Comparison of ENCODE assay signal across 8 cellular contexts in genomic region chr13:79423801-79424642, GRCh38. TPM values are rescaled to one million over a fixed set of nuclear protein-coding genes. Genes with fewer than 3 reads are reported as not detected.
DNase-seq lines count a peak whose midpoint lies in the region; ATAC-seq, FAIRE-seq and TF ChIP-seq lines count a peak whose summit lies in the region.

No MANE protein-coding gene starts in this region.

- no peak overlapping the region for H2AFZ ChIP-seq in parathyroid adenoma

- TF ChIP-seq CTCF in parathyroid adenoma (IDR thresholded peaks at IDR 0.05), result peak; percentile 45

- no peak overlapping the region for H3K4me3 ChIP-seq in parathyroid adenoma (ENCODE audit: low read depth, low read length)

- no peak for FAIRE-seq in HTR-8/SVneo (lab: Jason Lieb, UNC)

- H3K4me1 ChIP-seq in parathyroid adenoma, result no peaks in the 10 kb centered on the region

- H3K36me3 ChIP-seq in parathyroid adenoma (ENCODE audit: control insufficient read depth, insufficient read depth, low read length), result no peaks in the 10 kb centered on the region

- H3K9ac ChIP-seq in parathyroid adenoma, result no peak overlapping the region

- no peak overlapping the region for H3K4me2 ChIP-seq in parathyroid adenoma (ENCODE audit: low read length)

- DNase-seq in NCI-H1436 (lab: John Stamatoyannopoulos, UW), result peak; percentile 51
- DNase-seq in NCI-H1436 treated with DMSO at 0.1 percent for 48 hours (lab: John Stamatoyannopoulos, UW), result no peak
- DNase-seq in HTR-8/SVneo (ENCODE audit: insufficient read length, low spot score), result peak; percentile 10
- DNase-seq in SK-N-DZ (ENCODE audit: low spot score), result peak; percentile 49
- DNase-seq in fibroblast of gingiva (ENCODE audit: low read depth), result peak; percentile 42
- DNase-seq in activated T-cell treated with anti-CD3 and anti-CD28 coated beads, Interleukin-2, amount 50 U/mL, for 48 hours, result no peak

- no peaks in the 10 kb centered on the region for H3K9me3 ChIP-seq in parathyroid adenoma (ENCODE audit: control insufficient read depth, low read length)

- H3K27ac ChIP-seq in parathyroid adenoma, result no peak overlapping the region

- ATAC-seq in GM21360 (IDR thresholded peaks at IDR 0.05; ENCODE audit: unreplicated experiment), result peak; percentile 78

- no peaks in the 10 kb centered on the region for H3K27me3 ChIP-seq in parathyroid adenoma (ENCODE audit: control insufficient read depth, insufficient read depth, low read length)

- H3K79me2 ChIP-seq in parathyroid adenoma, result no peaks in the 10 kb centered on the region

RNA-seq across cellular contexts. Expression of gene RBM26, which starts 18.0 kb away (rescaled TPM):
- 40.1 and 52.0 TPM in 2 replicates for polyA plus RNA-seq in SK-N-DZ (2014; cell fraction: cytosol; rRNA removed)
- 96.3 and 128 TPM in 2 replicates for polyA plus RNA-seq in SK-N-DZ (2014; cell fraction: nucleus; rRNA removed)

RNA-seq across cellular contexts. Expression of gene NDFIP2, which starts 56.9 kb away (rescaled TPM):
- polyA plus RNA-seq in SK-N-DZ (2014; cell fraction: cytosol; rRNA removed), result 30.7 and 32.2 TPM in 2 replicates
- polyA plus RNA-seq in SK-N-DZ (2014; cell fraction: nucleus; rRNA removed), result 18.0 and 19.8 TPM in 2 replicates

Comparison
In these comparisons a context has a peak if more than half of its experiments do, and no peak if none do; other contexts are left out.
1. DNase-seq: peak in NCI-H1436 (single experiment), HTR-8/SVneo (single experiment), SK-N-DZ (single experiment) and fibroblast of gingiva (single experiment); none in NCI-H1436 treated with DMSO at 0.1 percent for 48 hours (single experiment) and activated T-cell treated with anti-CD3 and anti-CD28 coated beads, Interleukin-2, amount 50 U/mL, for 48 hours (0 of 2).